ENCODE assay signal across 14 cellular contexts in genomic region chr3:45232531-45232930, GRCh38. TPM values are rescaled to one million over a fixed set of nuclear protein-coding genes. Genes with fewer than 3 reads are reported as not detected.
DNase-seq lines count a peak whose midpoint lies in the region; ATAC-seq and TF ChIP-seq lines count a peak whose summit lies in the region.
"Had no signal": no experiment of that assay in that cellular context is flagged by ENCODE, and none has a peak within 500 bp of the region (broad histone marks: within the 10 kb centered on the region; RNA-seq: fewer than 3 reads in every experiment).

No MANE protein-coding gene starts in this region.

- DNase-seq in AG10803 (ENCODE audit: low read depth), result peak; percentile 78
- no peak for DNase-seq in GM23338 (ENCODE audit: low spot score)
- DNase-seq in left kidney (ENCODE audit: low read depth, low spot score), result peak; percentile 31
- no peak for DNase-seq in activated naive CD4-positive, alpha-beta T cell treated with anti-CD3 and anti-CD28 coated beads, Interleukin-2, amount 50 U/mL, for 16 hours
- DNase-seq in AG08396 (ENCODE audit: low spot score), result no peak
- no peak for DNase-seq in germinal center (ENCODE audit: low spot score)
- DNase-seq: CD4-positive, CD25-positive, alpha-beta regulatory T cell; DMS53; HCEC 1CT; HFFc6 had no signal

- no peak overlapping the region for H3K4me3 ChIP-seq in AG10803 (ENCODE audit: low read length)
- H3K4me3 ChIP-seq in GM23338, result no peak overlapping the region
- H3K4me3 ChIP-seq: BLaER1 treated with 17β-estradiol and CSF1 and Interleukin-3, amounts not matched to agents 10 nM and 100 nM had no signal

- H3K27ac ChIP-seq in GM23338 (ENCODE audit: low read depth), result no peak overlapping the region
- H3K27ac ChIP-seq: BLaER1 treated with 17β-estradiol and CSF1 and Interleukin-3, amounts not matched to agents 10 nM and 100 nM had no signal

- H3K27ac Mint-ChIP-seq in GM23338, result no peak overlapping the region
- H3K27ac Mint-ChIP-seq: CD4-positive, CD25-positive, alpha-beta regulatory T cell; HFFc6 had no signal

- 0 out of 2 replicates have a peak overlapping the region, but pooled peaks have one; percentile 1 for H2AFZ ChIP-seq in GM23338

- no peaks in the 10 kb centered on the region for H3K9me2 ChIP-seq in GM23338 (ENCODE audit: insufficient read depth)

- H3F3A ChIP-seq in GM23338 (replicated peaks; ENCODE audit: low read depth), result 0 out of 2 replicates have a peak, but pooled peaks cover 2% of the 10 kb centered on the region

- H3K36me3 Mint-ChIP-seq in GM23338 (ENCODE audit: low read depth), result peaks cover 7% of the 10 kb centered on the region; the same call in 1 of the 3 replicates
- H3K36me3 Mint-ChIP-seq: CD4-positive, CD25-positive, alpha-beta regulatory T cell had no signal

- TF ChIP-seq CTCF in AG10803 (conservative IDR thresholded peaks at IDR 0.05; ENCODE audit: low read length) (no peak), GM23338 (conservative IDR thresholded peaks at IDR 0.05; ENCODE audit: low read depth in 2 of 2) (no peak)

- peaks cover 11% of the 10 kb centered on the region for H3K27me3 Mint-ChIP-seq in GM23338 (ENCODE audit: insufficient read depth, low read depth, poor library complexity)

- H3K36me3 ChIP-seq in GM23338 (ENCODE audit: insufficient read depth), result no peaks in the 10 kb centered on the region
- H3K36me3 ChIP-seq: BLaER1 treated with 17β-estradiol and CSF1 and Interleukin-3, amounts not matched to agents 10 nM and 100 nM had no signal

- H3K9me3 Mint-ChIP-seq in GM23338, result peaks cover 4% of the 10 kb centered on the region; the same call in 1 of the 3 replicates
- H3K9me3 Mint-ChIP-seq: HFFc6 had no signal

- H4K20me1 ChIP-seq in GM23338 (replicated peaks; ENCODE audit: insufficient read depth), result no peaks in the 10 kb centered on the region
- H4K20me1 ChIP-seq: BLaER1 treated with 17β-estradiol and CSF1 and Interleukin-3, amounts not matched to agents 10 nM and 100 nM had no signal

- H3K4me1 Mint-ChIP-seq in GM23338, result peaks cover 15% of the 10 kb centered on the region

- H3K4me1 ChIP-seq in GM23338 (ENCODE audit: insufficient read depth), result peaks cover 11% of the 10 kb centered on the region

- H3K27me3 ChIP-seq in GM23338 (ENCODE audit: insufficient read depth), result peaks cover 3% of the 10 kb centered on the region; the same call in 1 of the 2 replicates

- peak overlapping the region; percentile 41; the same call in 1 of the 2 replicates for H3K4me2 ChIP-seq in GM23338
- H3K4me2 ChIP-seq: BLaER1 treated with 17β-estradiol and CSF1 and Interleukin-3, amounts not matched to agents 10 nM and 100 nM had no signal

- H3K79me2 ChIP-seq in GM23338 (replicated peaks; ENCODE audit: insufficient read depth), result no peaks in the 10 kb centered on the region

- no peak overlapping the region for H3K4me3 Mint-ChIP-seq in GM23338
- H3K4me3 Mint-ChIP-seq: HFFc6 had no signal

- no peak for ATAC-seq in GM23338
- ATAC-seq in GM21619 (IDR thresholded peaks at IDR 0.05; ENCODE audit: unreplicated experiment), result no peak
- ATAC-seq: HepG2 had no signal

TF ChIP-seq in GM23338, 12 proteins besides CTCF, POLR2A, EP300 and RAD21:
- TF ChIP-seq EZH2 (IDR thresholded peaks at IDR 0.05; ENCODE audit: low read depth, unreplicated experiment), result no peak
- no peak for TF ChIP-seq ZNF114 (CRISPR knock-in tag; IDR thresholded peaks at IDR 0.05)
- TF ChIP-seq ZNF462 (CRISPR knock-in tag; IDR thresholded peaks at IDR 0.05), result 0 out of 2 replicates have a peak, but pooled peaks have one; percentile 15

RNA-seq across cellular contexts. Expression of gene TMEM158, which starts 6.4 kb away (rescaled TPM):
- 16.9 and 19.6 TPM in 2 replicates for total RNA-seq in GM23338 (2014; rRNA removed; shearing (Covaris generic))
- polyA plus RNA-seq in GM23338 (2016; fragmentation: Nextera tagmentation; extraction: Ambion mirVana), result 9.6 and 12.8 TPM in 2 replicates
- total RNA-seq: G401 had no signal
- polyA plus RNA-seq: CD4-positive, CD25-positive, alpha-beta regulatory T cell; HepG2 had no signal

Comparison
In these comparisons a context has a peak if more than half of its experiments do, and no peak if none do; other contexts are left out.
1. DNase-seq: peak in AG10803 (single experiment) and left kidney (single experiment); none in GM23338 (single experiment), activated naive CD4-positive, alpha-beta T cell treated with anti-CD3 and anti-CD28 coated beads, Interleukin-2, amount 50 U/mL, for 16 hours (single experiment), AG08396 (single experiment) and germinal center (single experiment).